In the genomic region with DNA sequence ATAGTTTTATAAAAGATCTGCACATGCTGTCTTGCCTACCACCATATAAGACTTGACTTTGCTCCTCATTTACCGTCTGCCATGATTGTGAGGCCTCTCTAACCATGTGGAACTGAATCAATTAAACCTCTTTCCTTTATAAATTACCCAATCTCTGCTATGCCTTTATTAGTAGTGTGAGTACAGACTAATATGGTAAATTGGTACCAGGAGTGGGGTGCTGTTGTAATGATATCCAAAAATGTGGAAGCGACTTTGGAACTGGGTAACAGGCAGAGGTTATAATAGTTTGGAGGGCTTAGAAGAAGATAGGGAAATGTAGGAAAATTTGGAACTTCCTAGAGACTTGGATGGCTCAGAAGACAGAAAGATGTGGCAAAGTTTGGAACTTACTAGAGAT, we compare ENCODE assay signal across 28 cellular contexts.
"Had no signal": no experiment of that assay in that cellular context is flagged by ENCODE, and none has a peak within 500 bp of the region (broad histone marks: within the 10 kb centered on the region; RNA-seq: fewer than 3 reads in every experiment).

No MANE protein-coding gene starts in this region.

- FAIRE-seq: urothelium cell line had no signal

- H3K27ac ChIP-seq: stomach, suprapubic skin, testis, thoracic aorta, thyroid gland, tibial artery, tibial nerve, transverse colon, upper lobe of left lung, upper lobe of right lung, uterus, vagina had no signal

- DNase-seq: stimulated activated CD4-positive, alpha-beta T cell treated with anti-CD3 and anti-CD28 coated beads, Interleukin-2, amount 100 ng/mL, for 48 hours; stimulated activated CD4-positive, alpha-beta T cell treated with anti-CD3 and anti-CD28 coated beads, Interleukin-4, amount 100 ng/mL, for 1 hour; stimulated activated CD4-positive, alpha-beta T cell treated with anti-CD3 and anti-CD28 coated beads, Interleukin-4, amount 100 ng/mL, for 24 hours; stimulated activated CD4-positive, alpha-beta T cell treated with anti-CD3 and anti-CD28 coated beads, Interleukin-4, amount 100 ng/mL, for 4 hours; stimulated activated naive B cell treated with anti-CD40 and anti-IgM and Interleukin-4, amounts not matched to agents 10 μg/mL and 1 μg/mL and 100 μg/mL, for 72 hours; stimulated activated naive CD4-positive, alpha-beta T cell; stimulated activated naive CD4-positive, alpha-beta T cell treated with Interleukin-2 at 50 U/mL for 16 hours; stimulated activated naive CD8-positive, alpha-beta T cell treated with anti-CD3 and anti-CD28 coated beads, Interleukin-15, amount 100 ng/mL, for 72 hours; stimulated activated naive CD8-positive, alpha-beta T cell treated with anti-CD3 and anti-CD28 coated beads, Interleukin-15, Interleukin-2, amounts not matched to agents 100 U/mL and 50 U/mL, for 24 hours; stomach; substantia nigra; testis; thyroid gland; tibial artery; transverse colon; trophoblast cell; upper lobe of left lung; upper lobe of right lung; uterus had no signal

- H3K27me3 ChIP-seq: stomach, suprapubic skin, testis, thyroid gland, tibial artery, tibial nerve, transverse colon, upper lobe of left lung, upper lobe of right lung, uterus, vagina had no signal

- H3K27me3 Mint-ChIP-seq: stimulated activated memory B cell treated with anti-CD40 and anti-IgM and Interleukin-4, amounts not matched to agents 10 μg/mL and 1 μg/mL and 100 μg/mL, for 72 hours; stimulated activated naive B cell treated with anti-CD40 and anti-IgM and Interleukin-4, amounts not matched to agents 10 μg/mL and 1 μg/mL and 100 μg/mL, for 72 hours; stimulated activated naive CD8-positive, alpha-beta T cell treated with anti-CD3 and anti-CD28 coated beads, Interleukin-15, amount 100 ng/mL, for 72 hours; stimulated activated naive CD8-positive, alpha-beta T cell treated with anti-CD3 and anti-CD28 coated beads, Interleukin-15, Interleukin-2, amounts not matched to agents 100 ng/mL and 50 ng/mL, for 24 hours had no signal

- H3K4me1 ChIP-seq: stomach, suprapubic skin, testis, thyroid gland, tibial artery, tibial nerve, transverse colon, upper lobe of left lung, upper lobe of right lung, uterus, vagina had no signal

- H3K27ac Mint-ChIP-seq: stimulated activated effector memory CD8-positive, alpha-beta T cell treated with anti-CD3 and anti-CD28 coated beads, Interleukin-12 subunit alpha, Interleukin-12 subunit beta, amount 100 ng/mL, for 72 hours; stimulated activated memory B cell treated with anti-CD40 and anti-IgM and Interleukin-4, amounts not matched to agents 10 μg/mL and 1 μg/mL and 100 μg/mL, for 72 hours; stimulated activated naive B cell treated with anti-CD40 and anti-IgM and Interleukin-4, amounts not matched to agents 10 μg/mL and 1 μg/mL and 100 μg/mL, for 72 hours; stimulated activated naive CD8-positive, alpha-beta T cell treated with anti-CD3 and anti-CD28 coated beads, Interleukin-15, amount 100 ng/mL, for 72 hours; stimulated activated naive CD8-positive, alpha-beta T cell treated with anti-CD3 and anti-CD28 coated beads, Interleukin-15, Interleukin-2, amounts not matched to agents 100 ng/mL and 50 ng/mL, for 24 hours; type B pancreatic cell had no signal

- H3K36me3 Mint-ChIP-seq: stimulated activated effector memory CD8-positive, alpha-beta T cell treated with anti-CD3 and anti-CD28 coated beads, Interleukin-12 subunit alpha, Interleukin-12 subunit beta, amount 100 ng/mL, for 72 hours; stimulated activated memory B cell treated with anti-CD40 and anti-IgM and Interleukin-4, amounts not matched to agents 10 μg/mL and 1 μg/mL and 100 μg/mL, for 72 hours; stimulated activated naive B cell treated with anti-CD40 and anti-IgM and Interleukin-4, amounts not matched to agents 10 μg/mL and 1 μg/mL and 100 μg/mL, for 72 hours; type B pancreatic cell had no signal

- H3K4me3 Mint-ChIP-seq: stimulated activated effector memory CD8-positive, alpha-beta T cell treated with anti-CD3 and anti-CD28 coated beads, Interleukin-12 subunit alpha, Interleukin-12 subunit beta, amount 100 ng/mL, for 72 hours; stimulated activated memory B cell treated with anti-CD40 and anti-IgM and Interleukin-4, amounts not matched to agents 10 μg/mL and 1 μg/mL and 100 μg/mL, for 72 hours; stimulated activated naive B cell treated with anti-CD40 and anti-IgM and Interleukin-4, amounts not matched to agents 10 μg/mL and 1 μg/mL and 100 μg/mL, for 72 hours; stimulated activated naive CD8-positive, alpha-beta T cell treated with anti-CD3 and anti-CD28 coated beads, Interleukin-15, amount 100 ng/mL, for 72 hours; stimulated activated naive CD8-positive, alpha-beta T cell treated with anti-CD3 and anti-CD28 coated beads, Interleukin-15, Interleukin-2, amounts not matched to agents 100 ng/mL and 50 ng/mL, for 24 hours; type B pancreatic cell had no signal

- H3K4me1 Mint-ChIP-seq: stimulated activated effector memory CD8-positive, alpha-beta T cell treated with anti-CD3 and anti-CD28 coated beads, Interleukin-12 subunit alpha, Interleukin-12 subunit beta, amount 100 ng/mL, for 72 hours; stimulated activated memory B cell treated with anti-CD40 and anti-IgM and Interleukin-4, amounts not matched to agents 10 μg/mL and 1 μg/mL and 100 μg/mL, for 72 hours; stimulated activated naive B cell treated with anti-CD40 and anti-IgM and Interleukin-4, amounts not matched to agents 10 μg/mL and 1 μg/mL and 100 μg/mL, for 72 hours; stimulated activated naive CD8-positive, alpha-beta T cell treated with anti-CD3 and anti-CD28 coated beads, Interleukin-15, amount 100 ng/mL, for 72 hours had no signal

- H3K9me3 Mint-ChIP-seq: type B pancreatic cell had no signal

- H3K9me3 ChIP-seq: testis, thyroid gland, uterus, vagina had no signal

- ATAC-seq: stimulated activated effector memory CD8-positive, alpha-beta T cell treated with anti-CD3 and anti-CD28 coated beads, Interleukin-12 subunit alpha, Interleukin-12 subunit beta, amount 100 ng/mL, for 72 hours; stimulated activated memory B cell treated with anti-CD40 and anti-IgM and Interleukin-4, amounts not matched to agents 10 μg/mL and 1 μg/mL and 100 μg/mL, for 72 hours; stimulated activated naive B cell treated with anti-CD40 and anti-IgM and Interleukin-4, amounts not matched to agents 10 μg/mL and 1 μg/mL and 100 μg/mL, for 72 hours; stimulated activated naive CD8-positive, alpha-beta T cell treated with anti-CD3 and anti-CD28 coated beads, Interleukin-15, amount 100 ng/mL, for 72 hours; stimulated activated naive CD8-positive, alpha-beta T cell treated with anti-CD3 and anti-CD28 coated beads, Interleukin-15, Interleukin-2, amounts not matched to agents 100 U/mL and 50 U/mL, for 24 hours; upper lobe of right lung had no signal

- H3K36me3 ChIP-seq: stomach, suprapubic skin, thoracic aorta, thyroid gland, tibial artery, tibial nerve, transverse colon, upper lobe of left lung, upper lobe of right lung, uterus, vagina had no signal

- H3K4me3 ChIP-seq: stomach, suprapubic skin, testis, thoracic aorta, thyroid gland, tibial artery, tibial nerve, transverse colon, upper lobe of left lung, upper lobe of right lung, uterus, vagina had no signal
